Comparison of ENCODE assay signal across 8 cellular contexts in the genomic region with DNA sequence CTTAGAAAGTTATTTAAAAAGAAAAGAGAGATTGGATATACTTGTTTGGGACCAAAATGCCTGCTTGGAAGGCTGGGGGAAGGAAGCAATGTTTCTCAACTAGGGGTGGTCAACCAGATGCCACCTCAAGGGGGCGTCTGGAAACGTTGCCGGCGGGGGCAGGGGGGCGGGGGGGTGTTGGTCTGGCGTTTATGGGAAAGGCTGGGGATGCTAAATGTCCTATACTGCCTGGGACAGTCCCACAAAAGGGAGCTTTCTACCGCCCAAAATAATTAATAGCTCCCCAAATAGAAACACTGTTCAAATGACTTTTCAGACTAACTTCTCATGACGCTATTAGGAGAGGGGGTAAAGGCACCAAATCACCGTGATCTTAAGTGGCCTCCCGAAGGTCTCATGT. TPM values are rescaled to one million over a fixed set of nuclear protein-coding genes. Genes with fewer than 3 reads are reported as not detected.
DNase-seq lines count a peak whose midpoint lies in the region; ATAC-seq and TF ChIP-seq lines count a peak whose summit lies in the region.

No MANE protein-coding gene starts in this region.

- POLR2A ChIA-PET in activated B cell treated with CpG ODN at 0.5 μM for 24 hours (lab: Charles Lee): no interaction called here

- peaks cover 60% of the 10 kb centered on the region for H3K36me3 Mint-ChIP-seq in activated B cell treated with CpG ODN at 0.5 μM for 24 hours (ENCODE audit: low read depth)

- H3K27ac Mint-ChIP-seq in activated B cell treated with CpG ODN at 0.5 μM for 24 hours: no peak overlapping the region

- CTCF ChIA-PET in activated B cell treated with CpG ODN at 0.5 μM for 24 hours (lab: Charles Lee): interaction anchor here (1.2 kb wide), 1 partner anchor 27 kb away, joined by 3 read pairs; no protein-coding TSS in a partner anchor

- H3K27me3 Mint-ChIP-seq in activated B cell treated with CpG ODN at 0.5 μM for 24 hours: peaks cover 2% of the 10 kb centered on the region

- TF ChIP-seq CTCF in GM12875 (IDR thresholded peaks at IDR 0.05; ENCODE audit: borderline replicate concordance, insufficient read depth, low read depth, low read length) (peak; percentile 51; the same call in 1 of the 2 replicates), activated B cell treated with CpG ODN at 0.5 μM for 24 hours (IDR thresholded peaks at IDR 0.05) (no peak)

- ATAC-seq in activated B cell treated with CpG ODN at 0.5 μM for 24 hours (ENCODE audit: low read depth): no peak
- ATAC-seq in GM19328 (IDR thresholded peaks at IDR 0.05; ENCODE audit: unreplicated experiment): no peak

- peak overlapping the region; percentile 57 for H3K4me3 Mint-ChIP-seq in activated B cell treated with CpG ODN at 0.5 μM for 24 hours

- H3K4me1 Mint-ChIP-seq in activated B cell treated with CpG ODN at 0.5 μM for 24 hours: peaks cover 48% of the 10 kb centered on the region

- no peaks in the 10 kb centered on the region for H3K9me3 Mint-ChIP-seq in activated B cell treated with CpG ODN at 0.5 μM for 24 hours

- DNase-seq in AG20443 (ENCODE audit: low spot score) (peak; percentile 58), activated B cell treated with CpG ODN at 0.5 μM for 24 hours (no peak), iPS-NIHi7 (ENCODE audit: extremely low spot score) (peak; percentile 79), middle frontal gyrus (ENCODE audit: extremely low spot score, low spot score) (no peak), activated gamma-delta T cell (lab: John Stamatoyannopoulos, UW) (no peak), GOT3 (lab: John Stamatoyannopoulos, UW) (no peak)

- intact Hi-C loops in activated B cell treated with CpG ODN at 0.5 μM for 24 hours (cut with micrococcal nuclease): loop anchor here (10.0 kb wide), 2 partner anchors 708 to 1662 kb away; a partner anchor contains a TSS

- peak overlapping the region; percentile 1 for H3K4me3 ChIP-seq in GM12875 (ENCODE audit: low read depth, low read length)

RNA-seq across cellular contexts. Expression of a gene that starts 2.2 kb away (rescaled TPM):
- total RNA-seq in activated B cell treated with CpG ODN at 0.5 μM for 24 hours: 116 and 144 TPM in 2 replicates

Comparison
In these comparisons a context has a peak if more than half of its experiments do, and no peak if none do; other contexts are left out.
1. DNase-seq: peak in AG20443 (single experiment) and iPS-NIHi7 (single experiment); none in activated B cell treated with CpG ODN at 0.5 μM for 24 hours (single experiment), middle frontal gyrus (single experiment), activated gamma-delta T cell (single experiment) and GOT3 (single experiment).